In genomic region chrX:40485427-40485826, GRCh38 we compare ENCODE assay signal across 24 cellular contexts.
"Had no signal": no experiment of that assay in that cellular context is flagged by ENCODE, and none has a peak within 500 bp of the region (broad histone marks: within the 10 kb centered on the region; RNA-seq: fewer than 3 reads in every experiment).

No MANE protein-coding gene starts in this region.

- H3K36me3 Mint-ChIP-seq: mesothelial cell of epicardium had no signal

- H3K4me2 ChIP-seq: hepatocyte had no signal

- H3K27ac ChIP-seq: colonic mucosa, epithelial cell of prostate, gastrocnemius medialis, hepatocyte, left lung, lower lobe of right lung had no signal

- H3K9me3 Mint-ChIP-seq: effector memory CD8-positive, alpha-beta T cell had no signal

- H3K4me3 ChIP-seq: colonic mucosa, esophagus squamous epithelium, gastrocnemius medialis, hepatocyte, left lung, lower lobe of right lung, mucosa of descending colon had no signal

- H3K27ac Mint-ChIP-seq: dendritic cell treated with granulocyte-macrophage colony-stimulating factor and Interleukin-4, amounts not matched to agents 40 ng/mL and 50 ng/mL, for 4 days; effector memory CD8-positive, alpha-beta T cell; endodermal cell; naive B cell had no signal

- H2AFZ ChIP-seq: hepatocyte had no signal

- H3K36me3 ChIP-seq: colonic mucosa, esophagus squamous epithelium, gastrocnemius medialis, left lung, lower lobe of right lung had no signal

- H3K27me3 ChIP-seq: colonic mucosa, esophagus squamous epithelium, hepatocyte had no signal

- H3K4me3 Mint-ChIP-seq: dendritic cell treated with granulocyte-macrophage colony-stimulating factor and Interleukin-4, amounts not matched to agents 40 ng/mL and 50 ng/mL, for 4 days; effector memory CD8-positive, alpha-beta T cell; endodermal cell; mesothelial cell of epicardium; naive B cell; naive thymus-derived CD8-positive, alpha-beta T cell had no signal

- H3K4me1 Mint-ChIP-seq: naive B cell had no signal

- H3K27me3 Mint-ChIP-seq: naive thymus-derived CD8-positive, alpha-beta T cell had no signal

- H3K9me3 ChIP-seq: colonic mucosa, gastrocnemius medialis, left lung, lower lobe of right lung, mucosa of descending colon had no signal

- DNase-seq: colonic mucosa; cortex of kidney; effector CD8-positive, alpha-beta T cell; effector memory CD8-positive, alpha-beta T cell; erythroblast; esophagus squamous epithelium; foreskin fibroblast; foreskin melanocyte; gastrocnemius medialis; glutamatergic neuron; hypothalamus; left cardiac atrium; left lung; left ventricle myocardium superior; lower lobe of right lung; mesenchymal stem cell; mucosa of descending colon; naive B cell; naive thymus-derived CD8-positive, alpha-beta T cell had no signal

- H3K4me1 ChIP-seq: colonic mucosa, esophagus squamous epithelium, gastrocnemius medialis, left lung, lower lobe of right lung had no signal

- H3K79me2 ChIP-seq: hepatocyte had no signal
